ENCODE assay signal across 12 cellular contexts in genomic region chr9:128987800-128988199, GRCh38. TPM values are rescaled to one million over a fixed set of nuclear protein-coding genes. Genes with fewer than 3 reads are reported as not detected.
A peak's percentile ranks its signal among the peaks of the same experiment; 100 is the strongest.
DNase-seq lines count a peak whose midpoint lies in the region; ATAC-seq and TF ChIP-seq lines count a peak whose summit lies in the region.
"Had no signal": no experiment of that assay in that cellular context is flagged by ENCODE, and none has a peak within 500 bp of the region (broad histone marks: within the 10 kb centered on the region; RNA-seq: fewer than 3 reads in every experiment).

No MANE protein-coding gene starts in this region.

- H3K36me3 ChIP-seq in SJCRH30 = peaks cover 86% of the 10 kb centered on the region
- H3K36me3 ChIP-seq: ovary had no signal

- H3K4me3 ChIP-seq in SJCRH30 = no peak overlapping the region
- H3K4me3 ChIP-seq: ovary had no signal

- ATAC-seq in HG03442 (IDR thresholded peaks at IDR 0.05; ENCODE audit: unreplicated experiment) (no peak), HG02678 (IDR thresholded peaks at IDR 0.05; ENCODE audit: unreplicated experiment) (no peak)

- TF ChIP-seq CTCF in GM13976 (IDR thresholded peaks at IDR 0.05; ENCODE audit: borderline replicate concordance, control extremely low read depth, extremely low read depth, insufficient read depth, missing control alignments) = no peak

- no peaks in the 10 kb centered on the region for H3K27me3 ChIP-seq in SJCRH30
- H3K27me3 ChIP-seq: ovary had no signal

- H3K4me1 ChIP-seq in SJCRH30 = peaks cover 14% of the 10 kb centered on the region
- H3K4me1 ChIP-seq: Caco-2 had no signal

- peak; percentile 45 for DNase-seq in Ammon's horn (ENCODE audit: low spot score)
- DNase-seq in SJCRH30 = peak; percentile 65 to 75
- DNase-seq in fibroblast of gingiva (ENCODE audit: low read depth) = peak; percentile 88
- DNase-seq in renal cortical epithelial cell (ENCODE audit: low read depth) = peak; percentile 7
- DNase-seq in NCI-H82 treated with DMSO at 0.1 percent for 48 hours (lab: John Stamatoyannopoulos, UW; ENCODE audit: unreplicated experiment) = no peak
- no peak for DNase-seq in GM13976 (ENCODE audit: low spot score)
- DNase-seq: activated T-cell treated with anti-CD3 and anti-CD28 coated beads for 4 hours, Caco-2, cerebellar nuclear complex, ovary had no signal

- H3K27ac ChIP-seq in SJCRH30 = peak overlapping the region; percentile 25
- H3K27ac ChIP-seq: ovary had no signal

- in situ Hi-C loops in GM13976 (cut with MboI; ENCODE audit: low sequenced_read_pairs, unreplicated experiment) = no loop called here

- no peaks in the 10 kb centered on the region for H3K9me3 ChIP-seq in SJCRH30 (replicated peaks)
- H3K9me3 ChIP-seq: Caco-2, ovary had no signal

RNA-seq across cellular contexts. Expression of gene NUP188, which starts 40.3 kb away (rescaled TPM):
- 132 and 136 TPM in 2 replicates for total RNA-seq in SJCRH30 (2014; rRNA removed; shearing (Covaris generic))
- 23.3 and 38.3 TPM in 2 replicates for total RNA-seq in renal cortical epithelial cell

RNA-seq across cellular contexts. Expression of gene SH3GLB2, which starts 40.3 kb away (rescaled TPM):
- 21.1 and 26.7 TPM in 2 replicates for total RNA-seq in SJCRH30 (2014; rRNA removed; shearing (Covaris generic))
- 67.5 and 69.6 TPM in 2 replicates for total RNA-seq in renal cortical epithelial cell

RNA-seq across cellular contexts. Expression of gene DOLK, which starts 40.4 kb away (rescaled TPM):
- total RNA-seq in SJCRH30 (2014; rRNA removed; shearing (Covaris generic)) = 21.9 and 24.9 TPM in 2 replicates
- total RNA-seq in renal cortical epithelial cell = 20.5 and 24.6 TPM in 2 replicates

RNA-seq across cellular contexts. Expression of gene MIGA2, which starts 48.6 kb away (rescaled TPM):
- 28.9 and 32.5 TPM in 2 replicates for total RNA-seq in SJCRH30 (2014; rRNA removed; shearing (Covaris generic))
- 18.4 and 26.0 TPM in 2 replicates for total RNA-seq in renal cortical epithelial cell

Comparison
In these comparisons a context has a peak if more than half of its experiments do, and no peak if none do; other contexts are left out.
1. DNase-seq: peak in Ammon's horn (single experiment), SJCRH30 (2 of 2), fibroblast of gingiva (single experiment) and renal cortical epithelial cell (single experiment); none in NCI-H82 treated with DMSO at 0.1 percent for 48 hours (single experiment) and GM13976 (single experiment).